9 cellular contexts compared by ENCODE assay signal in genomic region chr10:6543431-6544005, GRCh38. TPM values are rescaled to one million over a fixed set of nuclear protein-coding genes. Genes with fewer than 3 reads are reported as not detected.
DNase-seq lines count a peak whose midpoint lies in the region; ATAC-seq and TF ChIP-seq lines count a peak whose summit lies in the region.
"Had no signal": no experiment of that assay in that cellular context is flagged by ENCODE, and none has a peak within 500 bp of the region (broad histone marks: within the 10 kb centered on the region; RNA-seq: fewer than 3 reads in every experiment).

No MANE protein-coding gene starts in this region.

- H3K4me3 ChIP-seq in GM06990 (replicated peaks; ENCODE audit: low read depth, low read length), result peak overlapping the region; percentile 22; the same call in 1 of the 2 replicates
- peak overlapping the region; percentile 4; the same call in 1 of the 2 replicates for H3K4me3 ChIP-seq in MM.1S (ENCODE audit: low read length)
- H3K4me3 ChIP-seq in A673 (ENCODE audit: low read depth, low read length, poor library complexity, severe bottlenecking), result no peak overlapping the region

- no peaks in the 10 kb centered on the region for H3K9me3 Mint-ChIP-seq in progenitor cell of endocrine pancreas (ENCODE audit: low read depth)

- H3K4me3 Mint-ChIP-seq in progenitor cell of endocrine pancreas (ENCODE audit: low read depth), result peak overlapping the region; percentile 52

- peak overlapping the region; percentile 93 for H3K27ac Mint-ChIP-seq in progenitor cell of endocrine pancreas

- POLR2A ChIA-PET in A673 (lab: Charles Lee; ENCODE audit: low non-redundant PET), result no interaction called here

- DNase-seq in GM06990 (ENCODE audit: extremely low read depth, insufficient read length) (no peak), MM.1S (peak; percentile 62), progenitor cell of endocrine pancreas (ENCODE audit: low spot score, unreplicated experiment) (no peak), ureter (ENCODE audit: low spot score) (no peak), A673 (ENCODE audit: low spot score) (no peak), NCI-H345 (lab: John Stamatoyannopoulos, UW) (no peak)
- DNase-seq in activated T-cell treated with anti-CD3 and anti-CD28 coated beads, Interleukin-2, amount 50 U/mL, for 48 hours, result peak; percentile 78 to 80
- DNase-seq: DMS79 had no signal

- H3K4me1 Mint-ChIP-seq in progenitor cell of endocrine pancreas (ENCODE audit: low read depth), result peaks cover 8% of the 10 kb centered on the region

- no peaks in the 10 kb centered on the region for H3K36me3 Mint-ChIP-seq in progenitor cell of endocrine pancreas (ENCODE audit: insufficient read depth)

- peaks cover 5% of the 10 kb centered on the region; the same call in 1 of the 2 replicates for H3F3A ChIP-seq in MM.1S (ENCODE audit: insufficient read depth, low read length)

- H3K27me3 ChIP-seq in GM06990 (replicated peaks; ENCODE audit: control insufficient read depth, insufficient read depth, low read length), result no peaks in the 10 kb centered on the region
- no peaks in the 10 kb centered on the region for H3K27me3 ChIP-seq in MM.1S (replicated peaks; ENCODE audit: insufficient read depth, low read length)
- H3K27me3 ChIP-seq in A673 (replicated peaks; ENCODE audit: insufficient read depth, low read depth, low read length, poor library complexity), result peaks cover 76% of the 10 kb centered on the region

- no peak for ATAC-seq in HG03139 (IDR thresholded peaks at IDR 0.05; ENCODE audit: unreplicated experiment)

- intact Hi-C loops in A673 (cut with micrococcal nuclease; ENCODE audit: unreplicated experiment), result no loop called here

- TF ChIP-seq CTCF in GM06990 (IDR thresholded peaks at IDR 0.05; ENCODE audit: insufficient read depth, low read length, poor library complexity, severe bottlenecking) (no peak), MM.1S (IDR thresholded peaks at IDR 0.05; ENCODE audit: low read length) (no peak), progenitor cell of endocrine pancreas (IDR thresholded peaks at IDR 0.05; ENCODE audit: unreplicated experiment) (no peak), A673 (conservative IDR thresholded peaks at IDR 0.05; ENCODE audit: low read depth, low read length) (no peak)

- H3K4me1 ChIP-seq in MM.1S (ENCODE audit: low read length), result peaks cover 10% of the 10 kb centered on the region
- no peaks in the 10 kb centered on the region for H3K4me1 ChIP-seq in A673 (ENCODE audit: insufficient read depth, low read length, poor library complexity, severe bottlenecking)

- peaks cover 4% of the 10 kb centered on the region for H3K27me3 Mint-ChIP-seq in progenitor cell of endocrine pancreas

- peak overlapping the region; percentile 43 for H2AFZ ChIP-seq in MM.1S (ENCODE audit: low read length)

- peak overlapping the region; percentile 49 for H3K4me2 ChIP-seq in MM.1S (ENCODE audit: low read depth, low read length)

- CTCF ChIA-PET in A673 (lab: Charles Lee), result no interaction called here

- H3K27ac ChIP-seq in MM.1S (ENCODE audit: low read length) (peak overlapping the region; percentile 52; the same call in 1 of the 2 replicates), A673 (ENCODE audit: low read depth, low read length, poor library complexity, severe bottlenecking) (no peak overlapping the region)

- H3K79me2 ChIP-seq in MM.1S (ENCODE audit: low read length), result no peaks in the 10 kb centered on the region

- H3K9ac ChIP-seq in MM.1S (ENCODE audit: low read length), result no peak overlapping the region

- H3K9me3 ChIP-seq in MM.1S (replicated peaks; ENCODE audit: insufficient read depth, low read length), result no peaks in the 10 kb centered on the region
- no peaks in the 10 kb centered on the region for H3K9me3 ChIP-seq in A673 (ENCODE audit: low read depth, low read length, poor library complexity, severe bottlenecking)

- BruUV-seq in A673 (replicated peaks; lab: Mats Ljungman, UMichigan), result no TSS peak

- H3K9me2 ChIP-seq in MM.1S (replicated peaks; ENCODE audit: insufficient read depth, low read length), result no peaks in the 10 kb centered on the region

- no peaks in the 10 kb centered on the region for H4K20me1 ChIP-seq in MM.1S (ENCODE audit: insufficient read depth, low read length)

- H3K36me3 ChIP-seq in GM06990 (ENCODE audit: control insufficient read depth, insufficient read depth, low read length), result no peaks in the 10 kb centered on the region
- H3K36me3 ChIP-seq in MM.1S (replicated peaks; ENCODE audit: insufficient read depth, low read length), result no peaks in the 10 kb centered on the region
- no peaks in the 10 kb centered on the region for H3K36me3 ChIP-seq in A673 (ENCODE audit: insufficient read depth, low read length, poor library complexity, severe bottlenecking)

RNA-seq across cellular contexts. Expression of gene PRKCQ, which starts 36.6 kb away (rescaled TPM):
- 5.6 and 6.1 TPM in 2 replicates for total RNA-seq in progenitor cell of endocrine pancreas
- total RNA-seq in ureter, result 4.3 TPM
- not detected in 2 replicates for total RNA-seq in A673 (2021)

Comparison
In these comparisons a context has a peak if more than half of its experiments do, and no peak if none do; other contexts are left out.
1. DNase-seq: peak in MM.1S (single experiment) and activated T-cell treated with anti-CD3 and anti-CD28 coated beads, Interleukin-2, amount 50 U/mL, for 48 hours (2 of 2); none in GM06990 (single experiment), progenitor cell of endocrine pancreas (single experiment), ureter (single experiment), A673 (single experiment) and NCI-H345 (single experiment).